Comparison of ENCODE assay signal across 11 cellular contexts in the genomic region with DNA sequence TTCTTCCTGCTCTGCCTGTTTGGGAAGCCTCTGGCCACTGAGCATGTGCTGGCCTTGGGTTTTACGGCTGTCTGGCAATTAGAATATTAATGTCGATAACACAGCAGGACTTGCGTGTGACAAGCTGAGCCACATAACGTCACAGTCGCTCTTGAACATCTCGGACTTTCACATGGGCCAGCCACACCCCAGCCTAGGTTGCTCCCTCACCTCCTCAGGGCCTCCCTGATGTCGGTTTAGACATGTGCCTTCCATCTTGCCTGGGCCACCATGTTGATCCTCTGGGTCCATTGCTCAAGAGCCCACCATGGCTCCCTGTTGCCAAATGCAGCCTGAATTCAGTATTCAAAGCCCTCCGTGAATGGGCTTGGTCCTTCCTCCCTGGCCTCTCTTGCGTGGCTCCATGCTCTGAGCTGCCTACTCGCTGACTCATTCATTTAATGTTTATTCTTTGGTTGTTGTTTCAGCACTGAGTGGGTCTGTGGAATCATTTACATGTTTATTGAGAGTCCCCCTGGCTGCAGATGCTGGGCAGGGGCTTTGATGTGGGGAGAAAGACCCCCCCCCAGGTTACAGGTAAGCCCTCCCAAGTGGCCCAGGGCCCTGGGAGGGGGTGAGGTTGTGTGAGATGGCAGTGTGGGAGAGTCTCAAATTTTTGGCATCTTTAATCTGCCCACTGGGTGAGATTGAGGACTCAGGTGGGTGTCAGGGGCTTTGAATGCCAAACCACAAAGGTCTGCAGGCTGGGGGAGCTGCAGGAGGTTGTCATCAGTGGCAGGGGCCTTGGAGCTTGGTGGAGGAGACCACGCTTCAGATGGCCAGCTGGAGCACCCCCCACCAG.
DNase-seq lines count a peak whose midpoint lies in the region; ATAC-seq, FAIRE-seq and TF ChIP-seq lines count a peak whose summit lies in the region.
"Had no signal": no experiment of that assay in that cellular context is flagged by ENCODE, and none has a peak within 500 bp of the region (broad histone marks: within the 10 kb centered on the region; RNA-seq: fewer than 3 reads in every experiment).

No MANE protein-coding gene starts in this region.

- no peak for TF ChIP-seq POLR2A in GM12891 (IDR thresholded peaks at IDR 0.05; ENCODE audit: low read depth, low read length)

- H3K9me3 Mint-ChIP-seq in CD4-positive, alpha-beta memory T cell = no peaks in the 10 kb centered on the region
- H3K9me3 Mint-ChIP-seq in naive thymus-derived CD4-positive, alpha-beta T cell = no peaks in the 10 kb centered on the region
- H3K9me3 Mint-ChIP-seq: natural killer cell had no signal

- intact Hi-C loops in CD4-positive, alpha-beta memory T cell (cut with micrococcal nuclease) = no loop called here
- intact Hi-C loops in naive thymus-derived CD4-positive, alpha-beta T cell (cut with micrococcal nuclease) = no loop called here

- H3K27me3 Mint-ChIP-seq in CD4-positive, alpha-beta memory T cell = no peaks in the 10 kb centered on the region
- H3K27me3 Mint-ChIP-seq in naive thymus-derived CD4-positive, alpha-beta T cell = no peaks in the 10 kb centered on the region

- H3K4me1 ChIP-seq in CD4-positive, alpha-beta memory T cell (ENCODE audit: insufficient read depth, low read length) = peaks cover 96% of the 10 kb centered on the region
- H3K4me1 ChIP-seq in naive thymus-derived CD4-positive, alpha-beta T cell (ENCODE audit: control insufficient read depth in 2 of 2, insufficient read depth in 2 of 2, low read length in 2 of 2) = peaks cover 20 to 59% of the 10 kb centered on the region in 2 donors

- no peak for FAIRE-seq in GM12891 (lab: Jason Lieb, UNC)

- H3K4me3 ChIP-seq in CD4-positive, alpha-beta memory T cell (ENCODE audit: low read length in 2 of 2) = no peak overlapping the region
- no peak overlapping the region for H3K4me3 ChIP-seq in brain microvascular endothelial cell (ENCODE audit: low read depth, low read length)
- no peak overlapping the region for H3K4me3 ChIP-seq in naive thymus-derived CD4-positive, alpha-beta T cell (ENCODE audit: low read length)

- H3K4me3 Mint-ChIP-seq in CD4-positive, alpha-beta memory T cell = peak overlapping the region in 2 of 8 donors; percentile 55 to 65
- peak overlapping the region in 5 of 10 donors; percentile 12 to 67 (median 48) for H3K4me3 Mint-ChIP-seq in naive thymus-derived CD4-positive, alpha-beta T cell
- H3K4me3 Mint-ChIP-seq: natural killer cell had no signal

- no peak overlapping the region for H3K27ac ChIP-seq in CD4-positive, alpha-beta memory T cell (ENCODE audit: low read depth, low read length)
- no peak overlapping the region for H3K27ac ChIP-seq in brain microvascular endothelial cell
- H3K27ac ChIP-seq in naive thymus-derived CD4-positive, alpha-beta T cell (ENCODE audit: low read depth, low read length) = no peak overlapping the region
- H3K27ac ChIP-seq in RWPE1 = no peak overlapping the region

- CTCF ChIA-PET in CD4-positive, alpha-beta memory T cell (lab: Charles Lee; ENCODE audit: partially characterized antibody) = interaction anchor here (0.7 kb wide), 1 partner anchor 49 kb away, joined by 3 read pairs; no protein-coding TSS in a partner anchor
- CTCF ChIA-PET in naive thymus-derived CD4-positive, alpha-beta T cell (lab: Charles Lee) = interaction anchor here (0.6 kb wide), 1 partner anchor 24 kb away, joined by 3 read pairs; no protein-coding TSS in a partner anchor
- CTCF ChIA-PET in RWPE1 (lab: Yijun Ruan, JAX) = interaction anchor here (0.5 to 1.0 kb wide), 2 partner anchors 11 to 49 kb away, joined by 3 to 4 read pairs; no protein-coding TSS in a partner anchor

- TF ChIP-seq CTCF in brain microvascular endothelial cell (IDR thresholded peaks at IDR 0.05; ENCODE audit: low read depth, low read length, missing control alignments) (peak; percentile 10), RWPE1 (conservative IDR thresholded peaks at IDR 0.05; ENCODE audit: low read depth) (no peak)

- H3K36me3 Mint-ChIP-seq in CD4-positive, alpha-beta memory T cell = peaks cover 0 to 4% of the 10 kb centered on the region in 2 donors
- H3K36me3 Mint-ChIP-seq in naive thymus-derived CD4-positive, alpha-beta T cell = peaks cover 0 to 3% (median 2%) of the 10 kb centered on the region in 5 donors
- H3K36me3 Mint-ChIP-seq: natural killer cell had no signal

- DNase-seq in CD4-positive, alpha-beta memory T cell = no peak
- peak; percentile 81 for DNase-seq in M059J (ENCODE audit: low read depth)
- DNase-seq in brain microvascular endothelial cell = peak; percentile 60
- no peak for DNase-seq in naive thymus-derived CD4-positive, alpha-beta T cell
- DNase-seq in cerebellar cortex (ENCODE audit: low spot score) = no peak
- no peak for DNase-seq in GM12891 (ENCODE audit: insufficient read length, low spot score)
- DNase-seq in RWPE1 (ENCODE audit: low spot score) = no peak
- DNase-seq: natural killer cell; stimulated activated CD4-positive, alpha-beta T cell treated with anti-CD3 and anti-CD28 coated beads, Interleukin-4, amount 100 ng/mL, for 24 hours; SW 1271 had no signal

- H3K36me3 ChIP-seq in CD4-positive, alpha-beta memory T cell (ENCODE audit: insufficient read depth, low read length) = no peaks in the 10 kb centered on the region
- H3K36me3 ChIP-seq in brain microvascular endothelial cell (replicated peaks) = no peaks in the 10 kb centered on the region
- H3K36me3 ChIP-seq in naive thymus-derived CD4-positive, alpha-beta T cell (ENCODE audit: control insufficient read depth in 2 of 3, insufficient read depth in 3 of 3, low read length in 3 of 3) = no peaks in the 10 kb centered on the region

- H3K9me3 ChIP-seq in CD4-positive, alpha-beta memory T cell (ENCODE audit: control insufficient read depth in 1 of 2, low read length in 2 of 2) = no peaks in the 10 kb centered on the region
- no peaks in the 10 kb centered on the region for H3K9me3 ChIP-seq in naive thymus-derived CD4-positive, alpha-beta T cell (ENCODE audit: control insufficient read depth in 2 of 3, low read length in 3 of 3)

- H3K27me3 ChIP-seq in CD4-positive, alpha-beta memory T cell (ENCODE audit: insufficient read depth, low read length) = no peaks in the 10 kb centered on the region
- no peaks in the 10 kb centered on the region for H3K27me3 ChIP-seq in brain microvascular endothelial cell (replicated peaks)
- H3K27me3 ChIP-seq in naive thymus-derived CD4-positive, alpha-beta T cell (ENCODE audit: control insufficient read depth in 2 of 2, insufficient read depth in 2 of 2, low read length in 2 of 2) = no peaks in the 10 kb centered on the region

- in situ Hi-C loops in brain microvascular endothelial cell (cut with HindIII; ENCODE audit: low pct_ligation_motif_present, low sequenced_read_pairs) = no loop called here

- H3K4me1 Mint-ChIP-seq in CD4-positive, alpha-beta memory T cell = peaks cover 45 to 95% (median 77%) of the 10 kb centered on the region in 4 donors
- H3K4me1 Mint-ChIP-seq in naive thymus-derived CD4-positive, alpha-beta T cell = peaks cover 51 to 96% (median 84%) of the 10 kb centered on the region in 7 donors

- ATAC-seq in naive thymus-derived CD4-positive, alpha-beta T cell = no peak
- no peak for ATAC-seq in HG02623 (IDR thresholded peaks at IDR 0.05; ENCODE audit: unreplicated experiment)
- ATAC-seq: natural killer cell had no signal

- H3K27ac Mint-ChIP-seq in CD4-positive, alpha-beta memory T cell = peak overlapping the region in 5 of 7 donors; percentile 51 to 85 (median 78)
- H3K27ac Mint-ChIP-seq in naive thymus-derived CD4-positive, alpha-beta T cell = peak overlapping the region; percentile 33 to 88 (median 84)

- POLR2A ChIA-PET in CD4-positive, alpha-beta memory T cell (lab: Charles Lee; ENCODE audit: partially characterized antibody) = no interaction called here
- POLR2A ChIA-PET in naive thymus-derived CD4-positive, alpha-beta T cell (lab: Charles Lee) = interaction anchor here (1.3 kb wide), 1 partner anchor 8 kb away, joined by 4 read pairs; no protein-coding TSS in a partner anchor
- POLR2A ChIA-PET in RWPE1 (lab: Yijun Ruan, JAX; ENCODE audit: low non-redundant PET) = no interaction called here

TF ChIP-seq in GM12891, 5 proteins besides CTCF, POLR2A, EP300 and RAD21:
- TF ChIP-seq POLR2AphosphoS5 (IDR thresholded peaks at IDR 0.05; ENCODE audit: low read depth, low read length) = no peak
- no peak for TF ChIP-seq SPI1 (IDR thresholded peaks at IDR 0.05; ENCODE audit: low read depth, low read length)
- TF ChIP-seq PAX5 (IDR thresholded peaks at IDR 0.05; ENCODE audit: insufficient read depth, low read length, severe bottlenecking) = no peak
- TF ChIP-seq POU2F2 (IDR thresholded peaks at IDR 0.05; ENCODE audit: low read depth, low read length) = no peak
- TF ChIP-seq TAF1 (IDR thresholded peaks at IDR 0.05; ENCODE audit: low read depth, low read length) = no peak
TF ChIP-seq in GM12891: peak in this region for 0.

Comparison
In these comparisons a context has a peak if more than half of its experiments do, and no peak if none do; other contexts are left out.
1. DNase-seq: peak in M059J (single experiment) and brain microvascular endothelial cell (single experiment); none in CD4-positive, alpha-beta memory T cell (0 of 5), naive thymus-derived CD4-positive, alpha-beta T cell (0 of 9), cerebellar cortex (single experiment), GM12891 (single experiment) and RWPE1 (single experiment).